Comparison of ENCODE assay signal across 1 cellular context in the genomic region with DNA sequence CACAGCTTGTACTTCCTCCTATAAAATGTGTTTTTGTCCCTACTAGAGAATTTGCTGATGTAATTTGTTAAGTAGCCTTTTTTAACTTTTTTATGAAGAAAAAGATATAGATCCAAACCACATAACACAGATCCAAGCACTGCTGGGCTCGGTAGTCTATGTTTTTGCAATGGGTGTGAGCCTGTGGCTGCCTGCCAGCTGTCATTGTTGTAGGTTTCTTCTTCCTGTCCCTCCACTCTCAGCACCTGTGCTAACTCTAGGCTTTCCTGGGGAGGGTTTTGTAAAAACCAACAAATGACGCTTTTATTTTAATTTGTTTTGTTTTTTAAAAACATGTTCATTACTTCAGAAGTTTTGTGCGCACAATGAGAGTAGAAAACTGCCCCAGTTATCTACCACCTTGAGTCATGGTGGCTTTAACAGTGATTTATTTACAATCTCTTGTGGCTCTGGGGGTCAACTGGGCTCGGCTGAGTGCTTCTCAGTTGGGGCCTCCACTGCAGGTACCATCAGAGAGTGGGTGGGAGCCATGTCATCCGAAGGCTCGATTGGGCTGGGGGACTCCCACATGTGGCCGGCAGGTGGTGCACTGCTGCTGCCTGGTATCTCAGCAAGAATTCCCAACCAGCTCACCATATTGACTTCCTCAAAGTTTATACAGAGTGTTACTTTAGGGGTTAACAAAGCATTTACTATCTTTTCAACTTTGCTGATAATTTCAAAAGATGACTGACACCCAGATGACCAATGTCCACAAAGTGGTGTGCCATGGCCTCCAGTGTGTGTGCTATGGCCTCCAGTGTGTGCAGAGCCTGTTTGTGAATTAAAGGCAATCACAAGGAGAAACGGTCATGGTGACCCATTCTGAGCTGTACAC.
TF ChIP-seq lines count a peak whose summit lies in the region.

No MANE protein-coding gene starts in this region.

TF ChIP-seq in H1, 55 proteins besides CTCF, POLR2A, EP300 and RAD21:
- no peak for TF ChIP-seq ASH2L (IDR thresholded peaks at IDR 0.05; ENCODE audit: low read length)
- TF ChIP-seq, protein P1, sequence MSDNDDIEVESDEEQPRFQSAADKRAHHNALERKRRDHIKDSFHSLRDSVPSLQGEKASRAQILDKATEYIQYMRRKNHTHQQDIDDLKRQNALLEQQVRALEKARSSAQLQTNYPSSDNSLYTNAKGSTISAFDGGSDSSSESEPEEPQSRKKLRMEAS (IDR thresholded peaks at IDR 0.05), result peak; percentile 38; the same call in 1 of the 2 replicates
- TF ChIP-seq TBP (IDR thresholded peaks at IDR 0.05; ENCODE audit: low read depth, low read length), result no peak
- no peak for TF ChIP-seq KDM5A (IDR thresholded peaks at IDR 0.05; ENCODE audit: low read length)
TF ChIP-seq in H1: peak in this region for 1.
